In the genomic region with DNA sequence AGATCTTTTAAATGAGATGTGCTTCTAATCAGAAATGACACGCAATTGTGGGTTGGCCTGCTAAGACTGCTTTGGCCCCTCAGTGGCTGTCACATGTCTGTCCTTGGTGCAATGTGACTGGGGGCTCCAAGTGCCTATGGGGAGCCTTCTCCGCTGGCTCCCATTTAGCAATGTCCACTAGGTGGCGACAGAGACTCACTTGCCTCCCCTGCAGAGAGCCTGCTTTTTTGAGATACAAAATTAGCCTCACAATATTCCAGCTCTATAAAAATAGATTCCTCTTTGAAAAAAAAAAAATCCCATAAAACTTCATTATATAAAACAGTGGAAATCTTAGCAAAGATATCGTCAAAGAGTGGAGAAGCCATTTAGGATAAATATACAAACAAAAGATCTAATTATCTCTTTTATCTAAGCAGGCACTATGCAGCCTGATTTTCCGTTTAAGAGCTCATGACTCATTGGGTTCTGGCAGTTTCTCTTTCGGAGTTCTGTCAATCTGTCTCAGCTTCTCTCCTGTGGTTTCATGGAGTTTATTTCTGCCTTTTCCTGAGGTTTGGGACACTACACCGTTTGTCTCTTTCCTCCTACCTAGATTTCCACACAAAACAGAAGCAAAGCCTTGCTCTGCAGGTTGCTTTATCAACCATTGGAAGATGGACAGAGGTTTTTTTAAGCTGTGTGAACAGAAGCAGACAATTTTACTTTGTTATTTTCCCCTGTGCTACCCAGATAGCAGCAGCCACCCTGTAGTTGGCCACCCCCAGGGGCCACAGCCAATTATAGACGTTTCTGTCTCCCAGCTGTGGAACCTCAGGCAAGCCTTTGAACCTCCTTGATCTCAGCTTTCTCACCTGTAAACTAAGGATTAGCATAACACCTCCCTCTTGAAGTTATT, we compare ENCODE assay signal across 8 cellular contexts.
DNase-seq lines count a peak whose midpoint lies in the region; ATAC-seq, FAIRE-seq and TF ChIP-seq lines count a peak whose summit lies in the region.

No MANE protein-coding gene starts in this region.

- peak overlapping the region; percentile 80 for H3K4me3 Mint-ChIP-seq in HFFc6

- H3K4me1 Mint-ChIP-seq in HFFc6 (ENCODE audit: low read depth): peaks cover 23% of the 10 kb centered on the region

- no peaks in the 10 kb centered on the region for H3K4me1 ChIP-seq in kidney (ENCODE audit: control insufficient read depth in 1 of 2, insufficient read depth in 1 of 2, low read depth in 1 of 2, low read length in 2 of 2)

- TF ChIP-seq CTCF in HFFc6 (IDR thresholded peaks at IDR 0.05) (peak; percentile 99), WI38 (IDR thresholded peaks at IDR 0.05; ENCODE audit: low read depth, low read length) (peak; percentile 96), cardiac fibroblast (IDR thresholded peaks at IDR 0.05; ENCODE audit: low read depth, low read length) (peak; percentile 97), kidney (IDR thresholded peaks at IDR 0.05; ENCODE audit: borderline replicate concordance, extremely low read depth, insufficient read depth) (peak; percentile 88)

- H3K27ac Mint-ChIP-seq in HFFc6: peak overlapping the region; percentile 59; the same call in 1 of the 2 replicates

- no peak overlapping the region for H3K9ac ChIP-seq in kidney (ENCODE audit: low read length in 2 of 2)

- H3K9me3 Mint-ChIP-seq in HFFc6: no peaks in the 10 kb centered on the region

- H3K9me3 ChIP-seq in kidney (ENCODE audit: control insufficient read depth in 1 of 2, low read length in 2 of 2): no peaks in the 10 kb centered on the region

- no peak for ATAC-seq in HG03025 (IDR thresholded peaks at IDR 0.05; ENCODE audit: low FRiP score, unreplicated experiment)

- peak; percentile 8 for FAIRE-seq in kidney (lab: Jason Lieb, UNC)

- peak; percentile 87 for DNase-seq in ELF-1 (ENCODE audit: low read depth, low spot score)
- DNase-seq in HFFc6: peak; percentile 60
- DNase-seq in NCI-H1694 (lab: John Stamatoyannopoulos, UW): peak; percentile 58
- DNase-seq in cardiac fibroblast (ENCODE audit: low read depth in 2 of 2): peak; percentile 77 to 82
- peak; percentile 69 for DNase-seq in kidney
- DNase-seq in stimulated activated CD4-positive, alpha-beta T cell treated with anti-CD3 and anti-CD28 coated beads, Interleukin-15, amount 100 ng/mL, for 24 hours: peak; percentile 75

- no peaks in the 10 kb centered on the region for H3K36me3 Mint-ChIP-seq in HFFc6 (ENCODE audit: low read depth)

- H3K27ac ChIP-seq in kidney (ENCODE audit: low read depth in 2 of 2, low read length in 2 of 2): no peak overlapping the region

- intact Hi-C loops in kidney (cut with DNase I): loop anchor here (10.0 kb wide), 1 partner anchor 232 kb away; no protein-coding TSS in a partner anchor

- peaks cover 8% of the 10 kb centered on the region for H3K27me3 Mint-ChIP-seq in HFFc6 (ENCODE audit: insufficient read depth)

- H3K4me3 ChIP-seq in WI38 (ENCODE audit: low read depth, low read length) (peak overlapping the region; percentile 37), cardiac fibroblast (replicated peaks in 1 of 2; ENCODE audit: low read depth in 2 of 2, low read length in 2 of 2) (peak overlapping the region; percentile 22 to 32), kidney (ENCODE audit: low read length in 2 of 2) (no peak overlapping the region)

- H3K36me3 ChIP-seq in kidney (ENCODE audit: control insufficient read depth in 1 of 2, insufficient read depth in 2 of 2, low read length in 2 of 2): no peaks in the 10 kb centered on the region

Comparison
In these comparisons a context has a peak if more than half of its experiments do, and no peak if none do; other contexts are left out.
1. H3K4me3 ChIP-seq: peak in WI38 (single experiment) and cardiac fibroblast (2 of 2); none in kidney (0 of 2).
2. Peak in every context shown above with its lines, with median percentiles within 50 percentile points of each other: DNase-seq and CTCF ChIP-seq.